Comparison of ENCODE assay signal across 2 cellular contexts in genomic region chr1:171769754-171770153, GRCh38.
TF ChIP-seq lines count a peak whose summit lies in the region.

No MANE protein-coding gene starts in this region.

TF ChIP-seq in GM23338, 12 proteins besides CTCF, POLR2A, EP300 and RAD21 (continued from another document):
- TF ChIP-seq ETS1 (IDR thresholded peaks at IDR 0.05): no peak
- no peak for TF ChIP-seq JUNB (IDR thresholded peaks at IDR 0.05; ENCODE audit: unreplicated experiment)
- TF ChIP-seq ZNF331 (CRISPR knock-in tag; IDR thresholded peaks at IDR 0.05; ENCODE audit: low read depth): no peak
- TF ChIP-seq REST (IDR thresholded peaks at IDR 0.05; ENCODE audit: unreplicated experiment): no peak
- TF ChIP-seq EZH2phosphoT487 (IDR thresholded peaks at IDR 0.05; ENCODE audit: unreplicated experiment): no peak
- TF ChIP-seq ZNF462 (CRISPR knock-in tag; IDR thresholded peaks at IDR 0.05): no peak
- no peak for TF ChIP-seq EZH2 (IDR thresholded peaks at IDR 0.05; ENCODE audit: low read depth, unreplicated experiment)
- no peak for TF ChIP-seq CREB1 (CRISPR knock-in tag; IDR thresholded peaks at IDR 0.05; ENCODE audit: low read depth)
- TF ChIP-seq ZNF114 (CRISPR knock-in tag; IDR thresholded peaks at IDR 0.05): no peak

TF ChIP-seq in K562, 482 proteins besides CTCF, POLR2A, EP300 and RAD21 (continued from another document):
- TF ChIP-seq SREBF2 (CRISPR knock-in tag; IDR thresholded peaks at IDR 0.05): no peak
- no peak for TF ChIP-seq DACH1 (IDR thresholded peaks at IDR 0.05; ENCODE audit: partially characterized antibody)
- TF ChIP-seq MAZ (CRISPR knock-in tag; conservative IDR thresholded peaks at IDR 0.05 in 1 of 2, IDR thresholded peaks at IDR 0.05 in 1 of 2): no peak
- TF ChIP-seq ZNF785 (CRISPR knock-in tag; IDR thresholded peaks at IDR 0.05): no peak
- TF ChIP-seq EP400 (IDR thresholded peaks at IDR 0.05): no peak
- no peak for TF ChIP-seq ATF2 (CRISPR knock-in tag; IDR thresholded peaks at IDR 0.05)
- TF ChIP-seq CBX2 (IDR thresholded peaks at IDR 0.05; ENCODE audit: insufficient read depth, low read length, poor library complexity, severe bottlenecking): no peak
- no peak for TF ChIP-seq ZNF668 (CRISPR knock-in tag; IDR thresholded peaks at IDR 0.05)
- TF ChIP-seq ZMIZ1 (IDR thresholded peaks at IDR 0.05; ENCODE audit: low read depth in 2 of 2, low read length in 2 of 2): no peak
- TF ChIP-seq GTF3C2 (IDR thresholded peaks at IDR 0.05; ENCODE audit: borderline replicate concordance, extremely low read depth, insufficient read length): no peak
- TF ChIP-seq CTBP1 (IDR thresholded peaks at IDR 0.05; ENCODE audit: borderline replicate concordance): no peak
- no peak for TF ChIP-seq CHAMP1 (IDR thresholded peaks at IDR 0.05)
